6 cellular contexts compared by ENCODE assay signal in genomic region chr16:60078819-60079218, GRCh38.
DNase-seq lines count a peak whose midpoint lies in the region; ATAC-seq and TF ChIP-seq lines count a peak whose summit lies in the region.
"Not testable (repeated sequence)": the region's sequence is repeated elsewhere in the genome, so short reads cannot be mapped to it uniquely, and the experiment has no call there.

No MANE protein-coding gene starts in this region.

- H3K9me3 Mint-ChIP-seq in WTC11: peaks cover 13% of the 10 kb centered on the region
- not testable (repeated sequence) for H3K9me3 Mint-ChIP-seq in type B pancreatic cell

- peaks cover 12% of the 10 kb centered on the region for H3K36me3 Mint-ChIP-seq in WTC11
- not testable (repeated sequence) for H3K36me3 Mint-ChIP-seq in type B pancreatic cell

- not testable (repeated sequence) for H3K36me3 ChIP-seq in ES-I3 (ENCODE audit: insufficient read depth, low read length); H7 (replicated peaks; ENCODE audit: control insufficient read depth, insufficient read depth, low read length); HUES48 (ENCODE audit: control insufficient read depth, insufficient read depth, low read length); iPS-15b (ENCODE audit: control insufficient read depth, insufficient read depth, low read length)

- peak overlapping the region; percentile 12; the same call in 1 of the 2 replicates for H3K4me3 ChIP-seq in H7 (ENCODE audit: insufficient read depth, low read depth, low read length)
- peak overlapping the region; percentile 35; the same call in 1 of the 2 replicates for H3K4me3 ChIP-seq in HUES48 (ENCODE audit: low read depth, low read length)
- H3K4me3 ChIP-seq in iPS-15b (ENCODE audit: low read depth, low read length): peak overlapping the region; percentile 43

- not testable (repeated sequence) for H3K27ac ChIP-seq in HUES48 (ENCODE audit: low read depth, low read length)

- H3K9ac ChIP-seq in ES-I3 (ENCODE audit: low read depth, low read length) (peak overlapping the region; percentile 43), iPS-15b (ENCODE audit: low read depth, low read length) (peak overlapping the region; percentile 12)
- not testable (repeated sequence) for H3K9ac ChIP-seq in HUES48 (ENCODE audit: low read depth, low read length)

- H3K4me1 Mint-ChIP-seq in WTC11: peaks cover 40% of the 10 kb centered on the region
- H3K4me1 Mint-ChIP-seq in type B pancreatic cell (ENCODE audit: unreplicated experiment): not testable (repeated sequence)

- not testable (repeated sequence) for H3K9me3 ChIP-seq in ES-I3 (ENCODE audit: control insufficient read depth, insufficient read depth, low read length); HUES48 (ENCODE audit: control insufficient read depth, insufficient read depth, low read length); iPS-15b (ENCODE audit: control insufficient read depth, insufficient read depth, low read length)

- DNase-seq in H7; WTC11 (ENCODE audit: low spot score); type B pancreatic cell (ENCODE audit: extremely low spot score, unreplicated experiment): not testable (repeated sequence)

- H3K27me3 Mint-ChIP-seq in WTC11 (ENCODE audit: low read depth); type B pancreatic cell: not testable (repeated sequence)

- not testable (repeated sequence) for H3K4me1 ChIP-seq in ES-I3 (ENCODE audit: insufficient read depth, low read length); iPS-15b (ENCODE audit: control insufficient read depth, insufficient read depth, low read length)
- peaks cover 11% of the 10 kb centered on the region for H3K4me1 ChIP-seq in HUES48 (ENCODE audit: control insufficient read depth, insufficient read depth, low read length)

- CTCF ChIA-PET in WTC11 (lab: Charles Lee): not testable (repeated sequence)

- peak overlapping the region; percentile 96 for H3K27ac Mint-ChIP-seq in WTC11
- peak overlapping the region; percentile 61 for H3K27ac Mint-ChIP-seq in type B pancreatic cell

- peak overlapping the region; percentile 67 for H3K4me3 Mint-ChIP-seq in WTC11
- H3K4me3 Mint-ChIP-seq in type B pancreatic cell: not testable (repeated sequence)

- POLR2A ChIA-PET in WTC11 (lab: Charles Lee): not testable (repeated sequence)

- not testable (repeated sequence) for TF ChIP-seq CTCF in WTC11 (IDR thresholded peaks at IDR 0.05); type B pancreatic cell (conservative IDR thresholded peaks at IDR 0.05)

- H3K27me3 ChIP-seq in H7 (ENCODE audit: control insufficient read depth, insufficient read depth, low read length); HUES48 (ENCODE audit: control insufficient read depth, insufficient read depth, low read length); iPS-15b (ENCODE audit: control insufficient read depth, insufficient read depth, low read length): not testable (repeated sequence)

- ATAC-seq in WTC11: not testable (repeated sequence)
